25 cellular contexts compared by ENCODE assay signal in the genomic region with DNA sequence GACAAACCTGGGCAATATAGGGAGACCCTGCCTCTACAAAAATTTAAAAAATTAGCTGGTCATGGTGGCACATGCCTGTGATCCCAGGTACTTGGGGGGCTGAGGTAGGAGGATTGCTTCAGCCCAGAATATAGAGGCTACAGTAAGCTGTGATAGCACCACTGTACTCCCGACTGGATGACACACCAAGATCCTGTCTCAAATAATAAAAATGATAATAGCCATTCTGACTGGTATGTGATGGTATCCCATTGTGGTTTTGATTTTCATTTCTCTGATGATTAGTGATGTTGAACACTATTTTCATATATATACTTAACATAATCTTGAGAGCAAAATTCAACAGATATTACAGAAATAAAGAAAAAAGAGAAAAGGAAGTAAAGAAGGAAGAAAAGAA.
DNase-seq lines count a peak whose midpoint lies in the region; FAIRE-seq and TF ChIP-seq lines count a peak whose summit lies in the region.
"Had no signal": no experiment of that assay in that cellular context is flagged by ENCODE, and none has a peak within 500 bp of the region (broad histone marks: within the 10 kb centered on the region; RNA-seq: fewer than 3 reads in every experiment).

No MANE protein-coding gene starts in this region.

- H3K79me2 ChIP-seq in SK-N-SH (ENCODE audit: insufficient read depth): no peaks in the 10 kb centered on the region

- DNase-seq in SK-N-SH (no peak), amniotic epithelial cell (ENCODE audit: low read depth) (peak; percentile 7), small intestine (no peak), 8988T (no peak), NCI-H774 (lab: John Stamatoyannopoulos, UW) (no peak)
- DNase-seq: ACHN; BE2C; C1 segment of cervical spinal cord; CD4-positive, alpha-beta memory T cell; CD4-positive, CD25-positive, alpha-beta regulatory T cell; CD8-positive, alpha-beta memory T cell; COR-L47; DMS 273 treated with DMSO at 0.1 percent for 48 hours; DMS153; DMS53; DMS79; DND-41; EL; GDM1 had no signal

- H3K27me3 ChIP-seq in SK-N-SH (ENCODE audit: insufficient read depth) (no peaks in the 10 kb centered on the region), small intestine (ENCODE audit: control insufficient read depth in 2 of 2, insufficient read depth in 2 of 2, low read length in 2 of 2) (no peaks in the 10 kb centered on the region)
- H3K27me3 ChIP-seq: BE2C, BLaER1 had no signal

- H3K9me3 ChIP-seq in SK-N-SH (no peaks in the 10 kb centered on the region), small intestine (ENCODE audit: control insufficient read depth, low read depth) (no peaks in the 10 kb centered on the region)
- H3K9me3 ChIP-seq: BE2C, BLaER1 had no signal

- no peak overlapping the region for H2AFZ ChIP-seq in SK-N-SH (ENCODE audit: low read depth)

- H3K9ac ChIP-seq in SK-N-SH: no peak overlapping the region
- H3K9ac ChIP-seq: BLaER1 had no signal

- H3K9me2 ChIP-seq in SK-N-SH: no peaks in the 10 kb centered on the region

- H3K4me3 ChIP-seq in SK-N-SH (ENCODE audit: low read depth in 2 of 2, low read length in 1 of 2): no peak overlapping the region
- H3K4me3 ChIP-seq in small intestine (ENCODE audit: low read depth in 1 of 2, low read length in 2 of 2): no peak overlapping the region
- H3K4me3 ChIP-seq: BLaER1, GM12878 had no signal

- H3F3A ChIP-seq in SK-N-SH (replicated peaks; ENCODE audit: insufficient read depth): no peaks in the 10 kb centered on the region

- 14% methylated on average over 1 of the region's 1 CpG for WGBS in SK-N-SH (ENCODE audit: low lambda C conversion rate)
- WGBS in small intestine, 3 donors: 48 to 89% (median 50%) methylated on average over 1 of the region's 1 CpG

- no peak for TF ChIP-seq RAD21 in SK-N-SH (IDR thresholded peaks at IDR 0.05; ENCODE audit: low read length)

- peak; percentile 19 for FAIRE-seq in small intestine (lab: Jason Lieb, UNC)
- FAIRE-seq: A204.1, GM12878, GM12892, GM18507 had no signal

- POLR2A ChIA-PET in SK-N-SH (lab: Yijun Ruan, JAX): no interaction called here

- H3K36me3 ChIP-seq in SK-N-SH (replicated peaks in 1 of 2; ENCODE audit: control insufficient read depth in 1 of 2, insufficient read depth in 2 of 2, low read length in 1 of 2) (no peaks in the 10 kb centered on the region), small intestine (ENCODE audit: control insufficient read depth in 2 of 2, insufficient read depth in 2 of 2, low read length in 2 of 2) (no peaks in the 10 kb centered on the region)
- H3K36me3 ChIP-seq: BE2C, BLaER1 had no signal

- TF ChIP-seq CTCF in SK-N-SH (IDR thresholded peaks at IDR 0.05): no peak

- TF ChIP-seq EP300 in SK-N-SH (IDR thresholded peaks at IDR 0.05; ENCODE audit: borderline replicate concordance in 1 of 2, low read depth in 1 of 2, low read length in 1 of 2): no peak

- H4K20me1 ChIP-seq in SK-N-SH (ENCODE audit: insufficient read depth): no peaks in the 10 kb centered on the region
- H4K20me1 ChIP-seq: BLaER1 had no signal

- H3K27ac ChIP-seq in SK-N-SH (ENCODE audit: low read depth in 2 of 2, low read length in 1 of 2): no peak overlapping the region; a peak in 1 of 4 replicates
- H3K27ac ChIP-seq in small intestine (ENCODE audit: low read depth in 1 of 2, low read length in 1 of 2): no peak overlapping the region
- H3K27ac ChIP-seq: 22Rv1, BLaER1 had no signal

- H3K4me2 ChIP-seq in SK-N-SH: no peak overlapping the region
- H3K4me2 ChIP-seq: BLaER1 had no signal

- H3K4me1 ChIP-seq in SK-N-SH (ENCODE audit: control insufficient read depth in 1 of 2, insufficient read depth in 2 of 2, low read depth in 1 of 2, low read length in 1 of 2): no peaks in the 10 kb centered on the region; a peak in 1 of 4 replicates
- no peaks in the 10 kb centered on the region for H3K4me1 ChIP-seq in small intestine (ENCODE audit: control insufficient read depth in 2 of 2, insufficient read depth in 1 of 2, low read depth in 1 of 2, low read length in 1 of 2)
- H3K4me1 ChIP-seq: BE2C, BLaER1 had no signal

- CTCF ChIA-PET in SK-N-SH (lab: Yijun Ruan, JAX): no interaction called here

TF ChIP-seq in SK-N-SH, 30 proteins besides CTCF, POLR2A, EP300 and RAD21:
- TF ChIP-seq, protein P1, sequence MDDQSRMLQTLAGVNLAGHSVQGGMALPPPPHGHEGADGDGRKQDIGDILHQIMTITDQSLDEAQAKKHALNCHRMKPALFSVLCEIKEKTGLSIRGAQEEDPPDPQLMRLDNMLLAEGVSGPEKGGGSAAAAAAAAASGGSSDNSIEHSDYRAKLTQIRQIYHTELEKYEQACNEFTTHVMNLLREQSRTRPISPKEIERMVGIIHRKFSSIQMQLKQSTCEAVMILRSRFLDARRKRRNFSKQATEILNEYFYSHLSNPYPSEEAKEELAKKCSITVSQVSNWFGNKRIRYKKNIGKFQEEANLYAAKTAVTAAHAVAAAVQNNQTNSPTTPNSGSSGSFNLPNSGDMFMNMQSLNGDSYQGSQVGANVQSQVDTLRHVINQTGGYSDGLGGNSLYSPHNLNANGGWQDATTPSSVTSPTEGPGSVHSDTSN (IDR thresholded peaks at IDR 0.05): peak; percentile 34; the same call in 1 of the 2 replicates
- TF ChIP-seq TCF12 (IDR thresholded peaks at IDR 0.05): peak; percentile 57
- TF ChIP-seq RCOR1 (IDR thresholded peaks at IDR 0.05; ENCODE audit: low read length): no peak
